ENCODE assay signal across 22 cellular contexts in genomic region chr17:70343134-70343533, GRCh38.
"Had no signal": no experiment of that assay in that cellular context is flagged by ENCODE, and none has a peak within 500 bp of the region (broad histone marks: within the 10 kb centered on the region; RNA-seq: fewer than 3 reads in every experiment).

No MANE protein-coding gene starts in this region.

- ATAC-seq: foreskin keratinocyte; gastroesophageal sphincter; heart left ventricle; left lobe of liver; mucosa of descending colon; natural killer cell treated with Interleukin-12 subunit alpha and Interleukin-12 subunit beta and Interleukin-15 and Interleukin-18, amount 100 ng/mL, for 72 hours; pancreas; right lobe of liver; stimulated activated naive B cell treated with anti-CD40 and anti-IgM and Interleukin-4, amounts not matched to agents 10 μg/mL and 1 μg/mL and 100 μg/mL, for 72 hours had no signal

- H3K9me3 Mint-ChIP-seq: naive B cell; neural crest cell; stimulated activated naive CD8-positive, alpha-beta T cell treated with anti-CD3 and anti-CD28 coated beads, Interleukin-15, Interleukin-2, amounts not matched to agents 100 ng/mL and 50 ng/mL, for 24 hours had no signal

- DNase-seq: dermis blood vessel endothelial cell; effector memory CD4-positive, alpha-beta T cell; foreskin keratinocyte; heart left ventricle; kidney; mucosa of descending colon; naive B cell; pancreas; right lobe of liver; small intestine; stimulated activated CD4-positive, alpha-beta T cell treated with anti-CD3 and anti-CD28 coated beads, Interleukin-15, amount 100 ng/mL, for 24 hours; stimulated activated CD4-positive, alpha-beta T cell treated with anti-CD3 and anti-CD28 coated beads, Interleukin-2, amount 100 ng/mL, for 48 hours; stimulated activated naive B cell treated with anti-CD40 and anti-IgM and Interleukin-4, amounts not matched to agents 10 μg/mL and 1 μg/mL and 100 μg/mL, for 72 hours; upper lobe of left lung had no signal

- H3K36me3 Mint-ChIP-seq: memory B cell; mesothelial cell of epicardium; naive B cell; natural killer cell treated with Interleukin-12 subunit alpha and Interleukin-12 subunit beta and Interleukin-15 and Interleukin-18, amount 100 ng/mL, for 72 hours; stimulated activated naive B cell treated with anti-CD40 and anti-IgM and Interleukin-4, amounts not matched to agents 10 μg/mL and 1 μg/mL and 100 μg/mL, for 72 hours had no signal

- H3K27ac Mint-ChIP-seq: memory B cell; natural killer cell treated with Interleukin-12 subunit alpha and Interleukin-12 subunit beta and Interleukin-15 and Interleukin-18, amount 100 ng/mL, for 72 hours; progenitor cell of endocrine pancreas; stimulated activated naive B cell treated with anti-CD40 and anti-IgM and Interleukin-4, amounts not matched to agents 10 μg/mL and 1 μg/mL and 100 μg/mL, for 72 hours; stimulated activated naive CD8-positive, alpha-beta T cell treated with anti-CD3 and anti-CD28 coated beads, Interleukin-15, Interleukin-2, amounts not matched to agents 100 ng/mL and 50 ng/mL, for 24 hours had no signal

- H3K4me1 Mint-ChIP-seq: memory B cell, neural crest cell had no signal

- H3K4me3 Mint-ChIP-seq: memory B cell; mesothelial cell of epicardium; neural crest cell; stimulated activated naive CD8-positive, alpha-beta T cell treated with anti-CD3 and anti-CD28 coated beads, Interleukin-15, Interleukin-2, amounts not matched to agents 100 ng/mL and 50 ng/mL, for 24 hours had no signal

- H3K27me3 Mint-ChIP-seq: memory B cell; naive B cell; natural killer cell treated with Interleukin-12 subunit alpha and Interleukin-12 subunit beta and Interleukin-15 and Interleukin-18, amount 100 ng/mL, for 72 hours; progenitor cell of endocrine pancreas; stimulated activated naive B cell treated with anti-CD40 and anti-IgM and Interleukin-4, amounts not matched to agents 10 μg/mL and 1 μg/mL and 100 μg/mL, for 72 hours; stimulated activated naive CD8-positive, alpha-beta T cell treated with anti-CD3 and anti-CD28 coated beads, Interleukin-15, Interleukin-2, amounts not matched to agents 100 ng/mL and 50 ng/mL, for 24 hours had no signal
